8 cellular contexts compared by ENCODE assay signal in the genomic region with DNA sequence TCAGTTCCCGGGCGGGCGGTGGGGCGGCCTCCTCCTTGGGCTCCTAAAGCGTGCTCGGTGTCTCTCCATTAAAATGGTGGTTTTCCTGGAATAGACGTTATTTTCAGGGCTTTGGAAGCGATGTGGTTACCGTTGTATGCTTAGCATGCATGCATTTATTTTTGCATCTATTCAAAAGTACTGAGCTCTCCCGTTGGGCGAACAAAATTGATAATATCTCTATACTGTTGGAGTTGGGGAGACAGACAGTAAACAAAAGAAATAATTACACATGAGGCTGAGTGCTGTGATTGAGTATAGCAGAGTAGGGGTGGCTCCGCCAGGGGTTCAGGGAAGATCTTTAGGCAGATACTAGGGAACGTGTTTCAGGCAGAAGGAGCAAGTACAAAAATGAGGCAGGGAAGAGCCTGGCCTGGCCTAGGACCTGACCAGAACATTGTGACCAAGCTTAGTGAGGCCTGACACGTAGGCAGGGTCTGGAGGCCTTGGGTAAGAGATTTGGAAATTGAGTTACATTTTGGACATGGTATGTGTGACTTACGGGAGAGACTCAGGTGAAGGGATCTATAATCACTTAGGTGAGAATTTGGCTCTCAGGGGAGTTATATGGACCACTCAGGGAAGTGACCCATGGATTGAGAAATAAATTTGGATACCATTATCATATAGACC. TPM values are rescaled to one million over a fixed set of nuclear protein-coding genes. Genes with fewer than 3 reads are reported as not detected.
DNase-seq lines count a peak whose midpoint lies in the region; ATAC-seq and TF ChIP-seq lines count a peak whose summit lies in the region.

No MANE protein-coding gene starts in this region.

- peaks cover 72% of the 10 kb centered on the region for H3K4me1 Mint-ChIP-seq in activated T-cell treated with anti-CD3 and anti-CD28 coated beads, Interleukin-2, amount 50 U/mL, for 72 hours (ENCODE audit: low read depth)
- peaks cover 79% of the 10 kb centered on the region for H3K4me1 Mint-ChIP-seq in stimulated activated effector memory CD8-positive, alpha-beta T cell treated with anti-CD3 and anti-CD28 coated beads, Interleukin-12 subunit alpha, Interleukin-12 subunit beta, amount 100 ng/mL, for 72 hours

- H3K27me3 Mint-ChIP-seq in activated T-cell treated with anti-CD3 and anti-CD28 coated beads, Interleukin-2, amount 50 U/mL, for 72 hours (ENCODE audit: low read depth): no peaks in the 10 kb centered on the region

- H3K36me3 Mint-ChIP-seq in activated T-cell treated with anti-CD3 and anti-CD28 coated beads, Interleukin-2, amount 50 U/mL, for 72 hours (ENCODE audit: insufficient read depth in 2 of 2): peaks cover 15 to 27% of the 10 kb centered on the region in 2 donors
- H3K36me3 Mint-ChIP-seq in stimulated activated effector memory CD8-positive, alpha-beta T cell treated with anti-CD3 and anti-CD28 coated beads, Interleukin-12 subunit alpha, Interleukin-12 subunit beta, amount 100 ng/mL, for 72 hours: peaks cover 35% of the 10 kb centered on the region

- H3K9me3 ChIP-seq in Peyer's patch: no peaks in the 10 kb centered on the region

- no peak for ATAC-seq in activated T-cell treated with anti-CD3 and anti-CD28 coated beads, Interleukin-2, amount 50 U/mL, for 72 hours (replicated peaks in 1 of 2)
- ATAC-seq in stimulated activated effector memory CD8-positive, alpha-beta T cell treated with anti-CD3 and anti-CD28 coated beads, Interleukin-12 subunit alpha, Interleukin-12 subunit beta, amount 100 ng/mL, for 72 hours: no peak
- ATAC-seq in GM21619 (IDR thresholded peaks at IDR 0.05; ENCODE audit: unreplicated experiment): no peak

- no peak for TF ChIP-seq POLR2A in Peyer's patch (IDR thresholded peaks at IDR 0.05)

- H3K9me3 Mint-ChIP-seq in activated T-cell treated with anti-CD3 and anti-CD28 coated beads, Interleukin-2, amount 50 U/mL, for 72 hours: no peaks in the 10 kb centered on the region
- H3K9me3 Mint-ChIP-seq in stimulated activated effector memory CD8-positive, alpha-beta T cell treated with anti-CD3 and anti-CD28 coated beads, Interleukin-12 subunit alpha, Interleukin-12 subunit beta, amount 100 ng/mL, for 72 hours: no peaks in the 10 kb centered on the region

- H3K4me1 ChIP-seq in Peyer's patch: peaks cover 3 to 6% (median 4%) of the 10 kb centered on the region in 4 donors

- peak overlapping the region; percentile 46 to 92 (median 72) for H3K4me3 ChIP-seq in Peyer's patch
- H3K4me3 ChIP-seq in fibroblast of pulmonary artery (replicated peaks; ENCODE audit: low read depth, low read length): peak overlapping the region; percentile 90

- peak overlapping the region in 3 of 4 donors; percentile 90 to 92 (median 91) for H3K27ac ChIP-seq in Peyer's patch

- H3K36me3 ChIP-seq in Peyer's patch: no peaks in the 10 kb centered on the region

- peak overlapping the region; percentile 92 to 95 for H3K4me3 Mint-ChIP-seq in activated T-cell treated with anti-CD3 and anti-CD28 coated beads, Interleukin-2, amount 50 U/mL, for 72 hours
- peak overlapping the region; percentile 88 for H3K4me3 Mint-ChIP-seq in stimulated activated effector memory CD8-positive, alpha-beta T cell treated with anti-CD3 and anti-CD28 coated beads, Interleukin-12 subunit alpha, Interleukin-12 subunit beta, amount 100 ng/mL, for 72 hours

- TF ChIP-seq CTCF in Peyer's patch (IDR thresholded peaks at IDR 0.05) (no peak), fibroblast of pulmonary artery (IDR thresholded peaks at IDR 0.05; ENCODE audit: low read length, missing control alignments) (no peak)

- no peaks in the 10 kb centered on the region for H3K27me3 ChIP-seq in Peyer's patch

- peak overlapping the region; percentile 77 for H3K27ac Mint-ChIP-seq in activated T-cell treated with anti-CD3 and anti-CD28 coated beads, Interleukin-2, amount 50 U/mL, for 72 hours
- peak overlapping the region; percentile 75 for H3K27ac Mint-ChIP-seq in stimulated activated effector memory CD8-positive, alpha-beta T cell treated with anti-CD3 and anti-CD28 coated beads, Interleukin-12 subunit alpha, Interleukin-12 subunit beta, amount 100 ng/mL, for 72 hours

- no peak for DNase-seq in activated T-cell treated with anti-CD3 and anti-CD28 coated beads, Interleukin-2, amount 50 U/mL, for 72 hours
- DNase-seq in activated T-cell treated with anti-CD3 and anti-CD28 coated beads, Interleukin-2, amount 50 U/mL, for 1 hour: no peak
- DNase-seq in Peyer's patch: peak in 1 of 3 donors; percentile 25
- DNase-seq in fibroblast of pulmonary artery (ENCODE audit: low read depth): no peak
- DNase-seq in stimulated activated effector memory CD8-positive, alpha-beta T cell treated with anti-CD3 and anti-CD28 coated beads, Interleukin-12 subunit alpha, Interleukin-12 subunit beta, amount 100 ng/mL, for 72 hours (ENCODE audit: low spot score in 2 of 2): no peak
- no peak for DNase-seq in NCI-H345 (lab: John Stamatoyannopoulos, UW)
- DNase-seq in 8988T: no peak

RNA-seq across cellular contexts. Expression of a gene that starts 0.7 kb away (rescaled TPM):
- 10 to 100 TPM; 82.2 to 86.2 TPM for total RNA-seq in activated T-cell treated with anti-CD3 and anti-CD28 coated beads, Interleukin-2, amount 50 U/mL, for 72 hours
- total RNA-seq in Peyer's patch: 10 to 100 TPM in 1 of 4 donors, 1 to 10 TPM in 3; 1.1 to 17.3 (median 2.2) TPM

RNA-seq across cellular contexts. Expression of a gene that starts 11.1 kb away (rescaled TPM):
- 10 to 100 TPM; 28.0 to 31.4 TPM for total RNA-seq in activated T-cell treated with anti-CD3 and anti-CD28 coated beads, Interleukin-2, amount 50 U/mL, for 72 hours
- total RNA-seq in Peyer's patch: 1 to 10 TPM in 2 of 4 donors, not detected in 2; 1.1 to 1.3 TPM

RNA-seq across cellular contexts. Expression of a gene that starts 30.9 kb away (rescaled TPM):
- 100 to 1,000 TPM; 188 to 228 TPM for total RNA-seq in activated T-cell treated with anti-CD3 and anti-CD28 coated beads, Interleukin-2, amount 50 U/mL, for 72 hours
- total RNA-seq in Peyer's patch: 100 to 1,000 TPM in 3 of 4 donors, 10 to 100 TPM in 1; 96.7 to 189 (median 119) TPM

Comparison
In these comparisons a context has a peak if more than half of its experiments do, and no peak if none do; other contexts are left out.
1. RNA of a gene that starts 0.7 kb away (total RNA-seq): 82.2 to 86.2 TPM in activated T-cell treated with anti-CD3 and anti-CD28 coated beads, Interleukin-2, amount 50 U/mL, for 72 hours; 1.1 to 17.3 TPM in Peyer's patch; every median in the first group is over 4 times any median in the second.
2. RNA of a gene that starts 11.1 kb away (total RNA-seq): 28.0 to 31.4 TPM in activated T-cell treated with anti-CD3 and anti-CD28 coated beads, Interleukin-2, amount 50 U/mL, for 72 hours; 1.1 to 1.3 TPM in Peyer's patch; every median in the first group is over 10 times any median in the second.